9 cellular contexts compared by ENCODE assay signal in genomic region chr3:142027295-142027694, GRCh38.
DNase-seq lines count a peak whose midpoint lies in the region; ATAC-seq and TF ChIP-seq lines count a peak whose summit lies in the region.
"Had no signal": no experiment of that assay in that cellular context is flagged by ENCODE, and none has a peak within 500 bp of the region (broad histone marks: within the 10 kb centered on the region; RNA-seq: fewer than 3 reads in every experiment).

No MANE protein-coding gene starts in this region.

- H3K27me3 Mint-ChIP-seq in Calu3 (ENCODE audit: unreplicated experiment): no peaks in the 10 kb centered on the region
- no peaks in the 10 kb centered on the region for H3K27me3 Mint-ChIP-seq in nephron (ENCODE audit: low read depth)

- H3K27ac Mint-ChIP-seq in Calu3 (ENCODE audit: unreplicated experiment) (peak overlapping the region; percentile 59), nephron (peak overlapping the region; percentile 83 to 98 (median 86))

- H3K4me2 ChIP-seq in KMS-11: peak overlapping the region; percentile 49

- H3K9me3 ChIP-seq in colonic mucosa: no peaks in the 10 kb centered on the region
- no peaks in the 10 kb centered on the region for H3K9me3 ChIP-seq in mucosa of descending colon

- H3K4me3 Mint-ChIP-seq in Calu3 (ENCODE audit: low read depth, unreplicated experiment) (peak overlapping the region; percentile 74), nephron (peak overlapping the region; percentile 91 to 97 (median 95))

- H3K36me3 Mint-ChIP-seq in Calu3 (ENCODE audit: insufficient read depth, unreplicated experiment): peaks cover 6% of the 10 kb centered on the region
- H3K36me3 Mint-ChIP-seq in nephron (ENCODE audit: low read depth): peaks cover 22% of the 10 kb centered on the region

- DNase-seq in Calu3: no peak
- no peak for DNase-seq in colonic mucosa
- no peak for DNase-seq in 8988T
- DNase-seq in mucosa of descending colon: no peak
- DNase-seq: activated gamma-delta T cell had no signal

- no peak overlapping the region for H2AFZ ChIP-seq in KMS-11 (ENCODE audit: low read depth)

- no TSS peak for BruUV-seq in Calu3 (replicated peaks; lab: Mats Ljungman, UMichigan)

- H3K4me1 ChIP-seq in KMS-11 (ENCODE audit: low read depth, poor library complexity, severe bottlenecking) (peaks cover 24% of the 10 kb centered on the region), colonic mucosa (no peaks in the 10 kb centered on the region), mucosa of descending colon (ENCODE audit: low read depth) (no peaks in the 10 kb centered on the region)

- peak overlapping the region; percentile 85 for H3K4me3 ChIP-seq in KMS-11 (IDR thresholded peaks at IDR 0.05; ENCODE audit: insufficient read depth, low read depth, low read length)
- H3K4me3 ChIP-seq in colonic mucosa: peak overlapping the region; percentile 30
- H3K4me3 ChIP-seq in mucosa of descending colon: no peak overlapping the region

- H3K27ac ChIP-seq in KMS-11 (no peak overlapping the region), colonic mucosa (no peak overlapping the region)

- H4K20me1 ChIP-seq in KMS-11 (ENCODE audit: insufficient read depth): no peaks in the 10 kb centered on the region

- TF ChIP-seq CTCF in Calu3 (IDR thresholded peaks at IDR 0.05; ENCODE audit: unreplicated experiment) (no peak), KMS-11 (conservative IDR thresholded peaks at IDR 0.05; ENCODE audit: low read depth, low read length) (no peak), colonic mucosa (IDR thresholded peaks at IDR 0.05) (no peak), nephron (IDR thresholded peaks at IDR 0.05; ENCODE audit: unreplicated experiment in 3 of 3) (no peak), mucosa of descending colon (IDR thresholded peaks at IDR 0.05) (no peak)

- H3K9me3 Mint-ChIP-seq in Calu3 (ENCODE audit: low read depth, unreplicated experiment) (no peaks in the 10 kb centered on the region), nephron (no peaks in the 10 kb centered on the region)

- H3K36me3 ChIP-seq in KMS-11 (ENCODE audit: insufficient read depth) (no peaks in the 10 kb centered on the region), colonic mucosa (no peaks in the 10 kb centered on the region), mucosa of descending colon (ENCODE audit: low read depth) (no peaks in the 10 kb centered on the region)

- no peaks in the 10 kb centered on the region for H3K27me3 ChIP-seq in KMS-11 (ENCODE audit: insufficient read depth, low read depth)
- no peaks in the 10 kb centered on the region for H3K27me3 ChIP-seq in colonic mucosa

- intact Hi-C loops in Calu3 (cut with micrococcal nuclease; ENCODE audit: unreplicated experiment) (no loop called here), colonic mucosa (cut with DNase I) (no loop called here), mucosa of descending colon (cut with DNase I, micrococcal nuclease) (no loop called here)

- CTCF ChIA-PET in Calu3 (lab: Charles Lee): interaction anchor here (1.5 to 1.6 kb wide), 2 partner anchors 8 to 30 kb away, joined by 5 to 14 read pairs; no protein-coding TSS in a partner anchor

- H3K79me2 ChIP-seq in KMS-11 (ENCODE audit: insufficient read depth, low read depth): peaks cover 19% of the 10 kb centered on the region; the same call in 1 of the 2 replicates

- H3K9ac ChIP-seq in KMS-11 (peak overlapping the region; percentile 5; the same call in 1 of the 2 replicates), colonic mucosa (ENCODE audit: low read depth in 2 of 2, low read length in 2 of 2) (peak overlapping the region in 1 of 2 donors; percentile 46)

- no peaks in the 10 kb centered on the region for H3K4me1 Mint-ChIP-seq in Calu3 (ENCODE audit: low read depth, unreplicated experiment)
- H3K4me1 Mint-ChIP-seq in nephron: peaks cover 21% of the 10 kb centered on the region

- ATAC-seq in GM18873 (IDR thresholded peaks at IDR 0.05; ENCODE audit: low FRiP score, unreplicated experiment) (no peak), mucosa of descending colon (no peak), GM19455 (IDR thresholded peaks at IDR 0.05; ENCODE audit: unreplicated experiment) (no peak)
